In genomic region chrY:8888371-8888770, GRCh38 we compare ENCODE assay signal across 19 cellular contexts.
"Had no signal": no experiment of that assay in that cellular context is flagged by ENCODE, and none has a peak within 500 bp of the region (broad histone marks: within the 10 kb centered on the region; RNA-seq: fewer than 3 reads in every experiment).

No MANE protein-coding gene starts in this region.

- FAIRE-seq: endometrium, keratinocyte, pancreas had no signal

- DNase-seq: effector CD8-positive, alpha-beta T cell; foreskin fibroblast; immature natural killer cell; left colon; left ventricle myocardium superior; mesenchymal stem cell; midbrain; naive B cell; occipital lobe; pancreas; right lobe of liver; stimulated activated CD4-positive, alpha-beta T cell treated with anti-CD3 and anti-CD28 coated beads, Interleukin-2, amount 100 ng/mL, for 24 hours; stimulated activated CD4-positive, alpha-beta T cell treated with anti-CD3 and anti-CD28 coated beads, Interleukin-4, amount 100 ng/mL, for 4 hours; stimulated activated naive B cell treated with anti-CD40 and anti-IgM and Interleukin-4, amounts not matched to agents 10 μg/mL and 1 μg/mL and 100 μg/mL, for 72 hours; stimulated activated naive CD8-positive, alpha-beta T cell treated with anti-CD3 and anti-CD28 coated beads, Interleukin-15, amount 100 ng/mL, for 72 hours; substantia nigra; transverse colon had no signal
